Comparison of ENCODE assay signal across 8 cellular contexts in genomic region chr12:53218551-53219114, GRCh38. TPM values are rescaled to one million over a fixed set of nuclear protein-coding genes. Genes with fewer than 3 reads are reported as not detected.
DNase-seq lines count a peak whose midpoint lies in the region; ATAC-seq, FAIRE-seq and TF ChIP-seq lines count a peak whose summit lies in the region.

No MANE protein-coding gene starts in this region.

- TF ChIP-seq EP300 in tibial nerve (IDR thresholded peaks at IDR 0.05): no peak

- H3K9me3 ChIP-seq in tibial nerve: no peaks in the 10 kb centered on the region
- no peaks in the 10 kb centered on the region for H3K9me3 ChIP-seq in small intestine (ENCODE audit: control insufficient read depth, low read depth)

- H3K27me3 ChIP-seq in bronchial epithelial cell (ENCODE audit: control insufficient read depth, insufficient read depth, low read length) (no peaks in the 10 kb centered on the region), tibial nerve (no peaks in the 10 kb centered on the region), small intestine (ENCODE audit: control insufficient read depth in 2 of 2, insufficient read depth in 2 of 2, low read length in 2 of 2) (no peaks in the 10 kb centered on the region)

- H3K4me1 ChIP-seq in tibial nerve: peaks cover 0 to 75% (median 48%) of the 10 kb centered on the region in 4 donors
- H3K4me1 ChIP-seq in small intestine (ENCODE audit: control insufficient read depth in 2 of 2, insufficient read depth in 1 of 2, low read depth in 1 of 2, low read length in 1 of 2): peaks cover 0 to 8% of the 10 kb centered on the region in 2 donors

- peaks cover 80% of the 10 kb centered on the region for H3K4me1 Mint-ChIP-seq in activated T-cell treated with anti-CD3 and anti-CD28 coated beads, Interleukin-2, amount 50 U/mL, for 4 hours (ENCODE audit: low read depth)

- H3K4me3 Mint-ChIP-seq in activated T-cell treated with anti-CD3 and anti-CD28 coated beads, Interleukin-2, amount 50 U/mL, for 4 hours: peak overlapping the region; percentile 93

- WGBS in lower leg skin, 2 donors: 14 to 16% methylated on average over 23 to 25 of the region's 25 CpGs
- 4 to 25% methylated on average over 15 to 25 of the region's 25 CpGs for WGBS in tibial nerve, 2 donors
- 36 to 55% (median 45%) methylated on average over 22 to 25 of the region's 25 CpGs for WGBS in small intestine, 3 donors

- H3K36me3 Mint-ChIP-seq in activated T-cell treated with anti-CD3 and anti-CD28 coated beads, Interleukin-2, amount 50 U/mL, for 4 hours (ENCODE audit: insufficient read depth): peaks cover 10% of the 10 kb centered on the region

- H3K4me3 ChIP-seq in bronchial epithelial cell (ENCODE audit: low read depth, low read length) (peak overlapping the region; percentile 50), lower leg skin (ENCODE audit: low read depth, poor library complexity, severe bottlenecking) (peak overlapping the region; percentile 38), tibial nerve (peak overlapping the region; percentile 53 to 78 (median 68)), small intestine (ENCODE audit: low read depth in 1 of 2, low read length in 2 of 2) (no peak overlapping the region)

- H3K27me3 Mint-ChIP-seq in activated T-cell treated with anti-CD3 and anti-CD28 coated beads, Interleukin-2, amount 50 U/mL, for 4 hours (ENCODE audit: low read depth): no peaks in the 10 kb centered on the region

- FAIRE-seq in bronchial epithelial cell (lab: Jason Lieb, UNC): no peak
- FAIRE-seq in small intestine (lab: Jason Lieb, UNC): no peak

- no peak for ATAC-seq in activated T-cell treated with anti-CD3 and anti-CD28 coated beads, Interleukin-2, amount 50 U/mL, for 4 hours

- TF ChIP-seq CTCF in bronchial epithelial cell (IDR thresholded peaks at IDR 0.05; ENCODE audit: insufficient read depth, low read length, severe bottlenecking): no peak
- TF ChIP-seq CTCF in lower leg skin (IDR thresholded peaks at IDR 0.05): no peak
- no peak for TF ChIP-seq CTCF in tibial nerve (IDR thresholded peaks at IDR 0.05)

- H3K27ac ChIP-seq in tibial nerve (peak overlapping the region; percentile 92 to 100 (median 96)), small intestine (ENCODE audit: low read depth in 1 of 2, low read length in 1 of 2) (peak overlapping the region in 1 of 2 donors; percentile 41)

- H3K36me3 ChIP-seq in bronchial epithelial cell (ENCODE audit: control insufficient read depth, insufficient read depth, low read length) (peaks cover 34% of the 10 kb centered on the region), tibial nerve (peaks cover 0 to 21% (median 0%) of the 10 kb centered on the region in 3 donors), small intestine (ENCODE audit: control insufficient read depth in 2 of 2, insufficient read depth in 2 of 2, low read length in 2 of 2) (no peaks in the 10 kb centered on the region)

- H3K9me3 Mint-ChIP-seq in activated T-cell treated with anti-CD3 and anti-CD28 coated beads, Interleukin-2, amount 50 U/mL, for 4 hours: no peaks in the 10 kb centered on the region

- no peak for DNase-seq in activated T-cell treated with anti-CD3 and anti-CD28 coated beads, Interleukin-2, amount 50 U/mL, for 4 hours
- no peak for DNase-seq in activated T-cell treated with anti-CD3 and anti-CD28 coated beads for 4 hours
- DNase-seq in bronchial epithelial cell (ENCODE audit: low read depth): no peak
- DNase-seq in lower leg skin (ENCODE audit: low spot score in 2 of 2): no peak
- no peak for DNase-seq in tibial nerve (ENCODE audit: low spot score in 2 of 2)
- DNase-seq in HuH-7.5 (ENCODE audit: low spot score): no peak
- no peak for DNase-seq in small intestine
- no peak for DNase-seq in central memory CD4-positive, alpha-beta T cell

- intact Hi-C loops in lower leg skin (cut with DNase I; ENCODE audit: low total_unique reads): no loop called here

- TF ChIP-seq POLR2A in lower leg skin (IDR thresholded peaks at IDR 0.05) (no peak), tibial nerve (IDR thresholded peaks at IDR 0.05) (no peak)

RNA-seq across cellular contexts. Expression of gene ITGB7, which starts 11.6 kb away (rescaled TPM):
- total RNA-seq in activated T-cell treated with anti-CD3 and anti-CD28 coated beads, Interleukin-2, amount 50 U/mL, for 4 hours: 100 to 1,000 TPM in 2 of 3 donors, 10 to 100 TPM in 1; 82.1 to 140 (median 124) TPM
- 8.4 and 15.7 TPM in 2 replicates for total RNA-seq in bronchial epithelial cell
- 10 to 100 TPM in 1 of 4 donors, 1 to 10 TPM in 3; 6.5 to 13.2 (median 7.8) TPM for total RNA-seq in lower leg skin
- total RNA-seq in tibial nerve: 10 to 100 TPM in 2 of 4 donors, 1 to 10 TPM in 2; 3.6 to 15.1 (median 8.9) TPM
- 1 to 10 TPM; 1.8 to 7.3 (median 2.7) TPM for polyA plus RNA-seq in small intestine

RNA-seq across cellular contexts. Expression of gene RARG, which starts 13.4 kb away (rescaled TPM):
- total RNA-seq in activated T-cell treated with anti-CD3 and anti-CD28 coated beads, Interleukin-2, amount 50 U/mL, for 4 hours: 10 to 100 TPM; 34.4 to 38.4 (median 38.0) TPM
- total RNA-seq in bronchial epithelial cell (24.7 and 74.6 TPM in 2 replicates), lower leg skin (100 to 1,000 TPM; 160 to 207 (median 199) TPM), tibial nerve (10 to 100 TPM; 28.0 to 32.3 (median 31.4) TPM)
- polyA plus RNA-seq in small intestine: 1 to 10 TPM in 1 of 3 donors, under 1 TPM in 1, not detected in 1; 0.54 to 7.1 TPM

RNA-seq across cellular contexts. Expression of gene CSAD, which starts 37.9 kb away (rescaled TPM):
- 10 to 100 TPM in 1 of 3 donors, 1 to 10 TPM in 2; 8.0 to 10.6 (median 9.3) TPM for total RNA-seq in activated T-cell treated with anti-CD3 and anti-CD28 coated beads, Interleukin-2, amount 50 U/mL, for 4 hours
- total RNA-seq in bronchial epithelial cell (6.6 and 11.1 TPM in 2 replicates), lower leg skin (10 to 100 TPM in 3 of 4 donors, 1 to 10 TPM in 1; 7.2 to 33.6 (median 19.2) TPM), tibial nerve (10 to 100 TPM; 52.4 to 90.6 (median 78.7) TPM)
- 10 to 100 TPM; 12.9 to 56.4 (median 20.5) TPM for polyA plus RNA-seq in small intestine

RNA-seq across cellular contexts. Expression of gene ZNF740, which starts 38.1 kb away (rescaled TPM):
- total RNA-seq in activated T-cell treated with anti-CD3 and anti-CD28 coated beads, Interleukin-2, amount 50 U/mL, for 4 hours: 10 to 100 TPM; 29.7 to 41.5 (median 36.6) TPM
- total RNA-seq in bronchial epithelial cell (15.2 and 16.6 TPM in 2 replicates), lower leg skin (10 to 100 TPM in 1 of 4 donors, 1 to 10 TPM in 3; 6.1 to 12.1 (median 8.4) TPM), tibial nerve (10 to 100 TPM; 10.2 to 67.7 (median 22.7) TPM)
- 1 to 10 TPM; 2.9 to 9.3 (median 4.9) TPM for polyA plus RNA-seq in small intestine

RNA-seq across cellular contexts. Expression of gene ESPL1, which starts 49.5 kb away (rescaled TPM):
- total RNA-seq in activated T-cell treated with anti-CD3 and anti-CD28 coated beads, Interleukin-2, amount 50 U/mL, for 4 hours: 10 to 100 TPM; 19.9 to 21.9 (median 20.0) TPM
- 0.26 and 1.4 TPM in 2 replicates for total RNA-seq in bronchial epithelial cell
- 10 to 100 TPM in 1 of 4 donors, 1 to 10 TPM in 3; 4.7 to 13.6 (median 5.8) TPM for total RNA-seq in lower leg skin
- total RNA-seq in tibial nerve: 1 to 10 TPM in 3 of 4 donors, not detected in 1; 2.2 to 8.7 (median 2.5) TPM
- 10 to 100 TPM in 2 of 3 donors, 1 to 10 TPM in 1; 8.0 to 36.7 (median 14.3) TPM for polyA plus RNA-seq in small intestine

Comparison
In these comparisons a context has a peak if more than half of its experiments do, and no peak if none do; other contexts are left out.
1. H3K4me3 ChIP-seq: peak in bronchial epithelial cell (single experiment), lower leg skin (single experiment) and tibial nerve (4 of 4); none in small intestine (0 of 2).